15 cellular contexts compared by ENCODE assay signal in genomic region chr12:30719060-30719459, GRCh38. TPM values are rescaled to one million over a fixed set of nuclear protein-coding genes. Genes with fewer than 3 reads are reported as not detected.
DNase-seq lines count a peak whose midpoint lies in the region; ATAC-seq, FAIRE-seq and TF ChIP-seq lines count a peak whose summit lies in the region.
"Had no signal": no experiment of that assay in that cellular context is flagged by ENCODE, and none has a peak within 500 bp of the region (broad histone marks: within the 10 kb centered on the region; RNA-seq: fewer than 3 reads in every experiment).

No MANE protein-coding gene starts in this region.

- H3K27ac ChIP-seq in K562 (ENCODE audit: extremely low read depth, low read depth, low read length), result no peak overlapping the region
- no peak overlapping the region for H3K27ac ChIP-seq in keratinocyte (ENCODE audit: control insufficient read depth, insufficient read depth, low read length)
- H3K27ac ChIP-seq in left ventricle myocardium inferior (replicated peaks), result no peak overlapping the region
- H3K27ac ChIP-seq: BLaER1 treated with 17β-estradiol and CSF1 and Interleukin-3, amounts not matched to agents 10 nM and 100 nM had no signal

- no peak overlapping the region for H3K4me2 ChIP-seq in K562 (ENCODE audit: insufficient read depth, low read length)
- no peak overlapping the region for H3K4me2 ChIP-seq in keratinocyte (ENCODE audit: control insufficient read depth, extremely low read depth, insufficient read depth, low read depth, low read length)
- H3K4me2 ChIP-seq: BLaER1 treated with 17β-estradiol and CSF1 and Interleukin-3, amounts not matched to agents 10 nM and 100 nM had no signal

- intact Hi-C loops in K562 (cut with micrococcal nuclease) (no loop called here), left ventricle myocardium inferior (cut with micrococcal nuclease) (no loop called here)

- H3K27me3 ChIP-seq in K562 (ENCODE audit: control insufficient read depth in 2 of 2, insufficient read depth in 2 of 2, low read length in 2 of 2), result no peaks in the 10 kb centered on the region
- H3K27me3 ChIP-seq in keratinocyte (ENCODE audit: control insufficient read depth, extremely low read depth, insufficient read depth, low read length), result no peaks in the 10 kb centered on the region
- no peaks in the 10 kb centered on the region for H3K27me3 ChIP-seq in left ventricle myocardium inferior (ENCODE audit: low read depth)
- H3K27me3 ChIP-seq: BLaER1 treated with 17β-estradiol and CSF1 and Interleukin-3, amounts not matched to agents 10 nM and 100 nM had no signal

- H3K4me3 ChIP-seq in K562 (no peak overlapping the region), keratinocyte (ENCODE audit: control insufficient read depth in 2 of 3, extremely low read depth in 1 of 3, insufficient read depth in 2 of 3, low read depth in 1 of 3, low read length in 3 of 3) (no peak overlapping the region), left ventricle myocardium inferior (no peak overlapping the region)
- H3K4me3 ChIP-seq: BLaER1 treated with 17β-estradiol and CSF1 and Interleukin-3, amounts not matched to agents 10 nM and 100 nM had no signal

- H3K9ac ChIP-seq in K562 (ENCODE audit: insufficient read depth in 1 of 2, low read depth in 2 of 2, low read length in 2 of 2) (no peak overlapping the region), keratinocyte (ENCODE audit: control insufficient read depth, extremely low read depth, insufficient read depth, low read length) (no peak overlapping the region)
- H3K9ac ChIP-seq: BLaER1 treated with 17β-estradiol and CSF1 and Interleukin-3, amounts not matched to agents 10 nM and 100 nM had no signal

- TF ChIP-seq EP300 in K562 (IDR thresholded peaks at IDR 0.05; ENCODE audit: low read length), result no peak

- no peaks in the 10 kb centered on the region for H3K79me2 ChIP-seq in K562 (ENCODE audit: control insufficient read depth, insufficient read depth, low read length)
- H3K79me2 ChIP-seq in keratinocyte (ENCODE audit: control insufficient read depth, insufficient read depth, low read length), result no peaks in the 10 kb centered on the region

- BruUV-seq in K562 (replicated peaks; lab: Mats Ljungman, UMichigan), result no TSS peak

- H2AFZ ChIP-seq in K562 (ENCODE audit: low read depth, low read length), result no peak overlapping the region
- no peak overlapping the region for H2AFZ ChIP-seq in keratinocyte (ENCODE audit: control insufficient read depth, low read length)

- TF ChIP-seq POLR2A in K562 (conservative IDR thresholded peaks at IDR 0.05), result no peak

- 31% methylated on average over 1 of the region's 1 CpG for WGBS in K562 (ENCODE audit: insufficient coverage, low coverage, missing lambda C conversion rate)

- POLR2A ChIA-PET in K562 (lab: Yijun Ruan, JAX), result no interaction called here

- no peaks in the 10 kb centered on the region for H3K9me3 ChIP-seq in K562 (replicated peaks; ENCODE audit: control insufficient read depth, insufficient read depth, low read depth, low read length)
- no peaks in the 10 kb centered on the region for H3K9me3 ChIP-seq in keratinocyte (ENCODE audit: control insufficient read depth, low read depth, low read length)
- no peaks in the 10 kb centered on the region for H3K9me3 ChIP-seq in left ventricle myocardium inferior (replicated peaks)
- H3K9me3 ChIP-seq: BLaER1 treated with 17β-estradiol and CSF1 and Interleukin-3, amounts not matched to agents 10 nM and 100 nM had no signal

- ATAC-seq in K562 (no peak), HG03095 (IDR thresholded peaks at IDR 0.05; ENCODE audit: unreplicated experiment) (no peak)
- ATAC-seq: activated T-cell treated with anti-CD3 and anti-CD28 coated beads, Interleukin-2, amount 50 U/mL, for 4 hours had no signal

- dilution Hi-C loops in keratinocyte (cut with MboI; ENCODE audit: extremely low pct_ligation_motif_present, low sequenced_read_pairs), result no loop called here

- in situ Hi-C loops in K562 (cut with MboI), result no loop called here

- FAIRE-seq in K562 (lab: Jason Lieb, UNC), result no peak
- FAIRE-seq in keratinocyte (lab: Jason Lieb, UNC), result peak; percentile 48
- FAIRE-seq: G401.6 had no signal

- H4K20me1 ChIP-seq in K562 (replicated peaks; ENCODE audit: control insufficient read depth, insufficient read depth, low read length) (no peaks in the 10 kb centered on the region), keratinocyte (ENCODE audit: control insufficient read depth, extremely low read depth, insufficient read depth, low read length) (no peaks in the 10 kb centered on the region)
- H4K20me1 ChIP-seq: BLaER1 treated with 17β-estradiol and CSF1 and Interleukin-3, amounts not matched to agents 10 nM and 100 nM had no signal

- CTCF ChIA-PET in K562 (lab: Yijun Ruan, JAX; ENCODE audit: low intra/inter-chr PET ratio), result no interaction called here

- H3K9me1 ChIP-seq in K562 (ENCODE audit: control insufficient read depth, insufficient read depth, low read length) (no peaks in the 10 kb centered on the region), keratinocyte (ENCODE audit: control insufficient read depth, extremely low read depth, insufficient read depth, low read length) (no peaks in the 10 kb centered on the region)

- TF ChIP-seq CTCF in K562 (IDR thresholded peaks at IDR 0.05 in 2 of 3, conservative IDR thresholded peaks at IDR 0.05 in 1 of 3; ENCODE audit: insufficient read depth in 2 of 3, low read depth in 1 of 3, low read length in 3 of 3), result no peak
- TF ChIP-seq CTCF in keratinocyte (optimal IDR thresholded peaks at IDR 0.05 in 1 of 3, IDR thresholded peaks at IDR 0.05 in 1 of 3, conservative IDR thresholded peaks at IDR 0.05 in 1 of 3; ENCODE audit: extremely low read depth in 1 of 3, insufficient read depth in 2 of 3, low read length in 3 of 3), result no peak
- TF ChIP-seq CTCF in left ventricle myocardium inferior (IDR thresholded peaks at IDR 0.05; ENCODE audit: borderline replicate concordance), result no peak

- no peak for TF ChIP-seq RAD21 in K562 (CRISPR knock-in tag; conservative IDR thresholded peaks at IDR 0.05 in 1 of 2, IDR thresholded peaks at IDR 0.05 in 1 of 2)

- no peaks in the 10 kb centered on the region for H3K4me1 ChIP-seq in K562 (replicated peaks in 1 of 2; ENCODE audit: control insufficient read depth in 2 of 2, insufficient read depth in 2 of 2, low read length in 2 of 2)
- H3K4me1 ChIP-seq in keratinocyte (ENCODE audit: control insufficient read depth, extremely low read depth, insufficient read depth, low read length), result peaks cover 3% of the 10 kb centered on the region
- no peaks in the 10 kb centered on the region for H3K4me1 ChIP-seq in left ventricle myocardium inferior
- H3K4me1 ChIP-seq: BLaER1 treated with 17β-estradiol and CSF1 and Interleukin-3, amounts not matched to agents 10 nM and 100 nM had no signal

- peaks cover 9% of the 10 kb centered on the region; the same call in 2 of the 3 replicates for H3K36me3 ChIP-seq in K562 (ENCODE audit: control insufficient read depth, insufficient read depth, low read length)
- peaks cover 5 to 23% of the 10 kb centered on the region in 2 experiments for H3K36me3 ChIP-seq in keratinocyte (ENCODE audit: control insufficient read depth in 2 of 2, extremely low read depth in 1 of 2, insufficient read depth in 2 of 2, low read length in 2 of 2)
- peaks cover 86% of the 10 kb centered on the region for H3K36me3 ChIP-seq in left ventricle myocardium inferior

- DNase-seq in AG08395 (ENCODE audit: low spot score) (peak; percentile 84), HT1080 (ENCODE audit: low read depth) (peak; percentile 7), K562 (ENCODE audit: extremely low read depth in 1 of 4, low spot score in 3 of 4) (no peak), keratinocyte (ENCODE audit: low read depth, low spot score) (no peak), left ventricle myocardium inferior (no peak), HPDE6-E6E7 (ENCODE audit: extremely low spot score) (no peak), NCI-H146 (lab: John Stamatoyannopoulos, UW) (no peak)
- DNase-seq: activated T-cell treated with anti-CD3 and anti-CD28 coated beads, Interleukin-2, amount 50 U/mL, for 4 hours; naive B cell; NCI-H1048; NCI-H526; Right ventricle myocardium superior had no signal

RNA-seq across cellular contexts. Expression of gene IPO8, which starts 23.4 kb away (rescaled TPM):
- total RNA-seq in HT1080 (2014; rRNA removed; shearing (Covaris generic)), result 15.1 and 29.4 TPM in 2 replicates
- polyA plus RNA-seq in HT1080 (2015; cell fraction: cytosol; rRNA removed), result 24.1 and 29.1 TPM in 2 replicates
- 46.6 and 47.4 TPM in 2 replicates for polyA plus RNA-seq in HT1080 (2015; cell fraction: nucleus; rRNA removed)
- 26.7 and 70.1 TPM in 2 replicates for total RNA-seq in K562 (2011; cell fraction: chromatin; rRNA removed; ENCODE audit: low replicate concordance)
- total RNA-seq in K562 (2011; cell fraction: nucleolus; rRNA removed), result 13.5 and 17.1 TPM in 2 replicates
- 21.3 and 37.5 TPM in 2 replicates for total RNA-seq in K562 (2011; cell fraction: nucleoplasm; rRNA removed)
- total RNA-seq in K562 (2014; rRNA removed), result 14.9 and 16.5 TPM in 2 replicates
- 27.7 and 29.9 TPM in 2 replicates for total RNA-seq in K562 (2014; rRNA removed; fragmentation: Illumina TruSeq; extraction: Trizol)
- total RNA-seq in K562 (2015; rRNA removed; fragmentation: Illumina TruSeq; extraction: Trizol), result 24.1 and 24.7 TPM in 2 replicates
- 37.4 and 39.6 TPM in 2 replicates for total RNA-seq in K562 (2021)
- polyA plus RNA-seq in K562 (2011; rRNA removed), result 15.5 and 22.9 TPM in 2 replicates
- 6.8 and 9.9 TPM in 2 replicates for polyA plus RNA-seq in K562 (2011; cell fraction: cytosol; rRNA removed)
- 13.9 and 14.7 TPM in 2 replicates for polyA plus RNA-seq in K562 (2011; cell fraction: nucleus; rRNA removed)
- polyA plus RNA-seq in K562 (2012), result 19.1 and 23.0 TPM in 2 replicates
- polyA plus RNA-seq in K562 (2014; fragmentation: Illumina TruSeq; extraction: Trizol), result 26.4 and 29.1 TPM in 2 replicates
- polyA plus RNA-seq in K562 (2014; fragmentation: Nextera tagmentation; extraction: Ambion mirVana), result 10 to 100 TPM in 1 of 2 experiments, 1 to 10 TPM in 1; 6.5 to 10.9 TPM
- 16.2 and 26.9 TPM in 2 replicates for polyA plus RNA-seq in K562 (2014; rRNA removed)
- 48.5 and 55.2 TPM in 2 replicates for polyA minus RNA-seq in K562 (2011; rRNA and poly(A)+ RNA removed)
- polyA minus RNA-seq in K562 (2011; cell fraction: cytosol; rRNA and poly(A)+ RNA removed), result 19.3 and 27.5 TPM in 2 replicates
- 20.3 and 29.1 TPM in 2 replicates for polyA minus RNA-seq in K562 (2011; cell fraction: nucleus; rRNA and poly(A)+ RNA removed)
- 9.9 to 18.8 TPM (median 12.7 TPM) in 3 replicates for polyA plus RNA-seq in keratinocyte
- polyA plus RNA-seq in keratinocyte (2011; ENCODE audit: low read depth), result 26.2 TPM
- polyA plus RNA-seq in keratinocyte (2011; cell fraction: cytosol; rRNA removed), result 10.3 and 17.0 TPM in 2 replicates
- polyA plus RNA-seq in keratinocyte (2011; cell fraction: nucleus; rRNA removed), result 18.3 and 22.2 TPM in 2 replicates
- polyA plus RNA-seq in keratinocyte (2012; ENCODE audit: low replicate concordance), result 11.5 and 26.4 TPM in 2 replicates
- polyA minus RNA-seq in keratinocyte, result 21.6 to 50.5 TPM (median 24.4 TPM) in 3 replicates
- 18.8 TPM for polyA minus RNA-seq in keratinocyte (2011; cell fraction: cytosol; rRNA and poly(A)+ RNA removed)
- polyA minus RNA-seq in keratinocyte (2011; cell fraction: nucleus; rRNA and poly(A)+ RNA removed), result 22.4 and 40.6 TPM in 2 replicates
- 25.2 TPM for total RNA-seq in left ventricle myocardium inferior

RNA-seq across cellular contexts. Expression of gene CAPRIN2, which starts 35.7 kb away (rescaled TPM):
- total RNA-seq in HT1080 (2014; rRNA removed; shearing (Covaris generic)), result 20.8 and 26.7 TPM in 2 replicates
- 27.0 and 31.3 TPM in 2 replicates for polyA plus RNA-seq in HT1080 (2015; cell fraction: cytosol; rRNA removed)
- polyA plus RNA-seq in HT1080 (2015; cell fraction: nucleus; rRNA removed), result 324 and 354 TPM in 2 replicates
- 22.1 and 98.5 TPM in 2 replicates for total RNA-seq in K562 (2011; cell fraction: chromatin; rRNA removed; ENCODE audit: low replicate concordance)
- 8.2 and 17.9 TPM in 2 replicates for total RNA-seq in K562 (2011; cell fraction: nucleolus; rRNA removed)
- 28.2 and 33.9 TPM in 2 replicates for total RNA-seq in K562 (2011; cell fraction: nucleoplasm; rRNA removed)
- total RNA-seq in K562 (2014; rRNA removed) (5.3 and 6.7 TPM in 2 replicates), K562 (2014; rRNA removed; fragmentation: Illumina TruSeq; extraction: Trizol) (8.9 and 10.0 TPM in 2 replicates), K562 (2015; rRNA removed; fragmentation: Illumina TruSeq; extraction: Trizol) (8.2 and 9.4 TPM in 2 replicates), K562 (2021) (7.4 and 8.3 TPM in 2 replicates), left ventricle myocardium inferior (27.5 TPM)
- polyA plus RNA-seq in K562 (2011; rRNA removed) (12.3 and 14.5 TPM in 2 replicates), K562 (2014; fragmentation: Illumina TruSeq; extraction: Trizol) (11.1 and 12.3 TPM in 2 replicates), K562 (2014; fragmentation: Nextera tagmentation; extraction: Ambion mirVana) (1 to 10 TPM; 2.3 to 3.4 TPM), K562 (2014; rRNA removed) (8.8 and 9.4 TPM in 2 replicates), keratinocyte (15.2 to 32.4 TPM (median 24.5 TPM) in 3 replicates)
- 3.6 and 6.2 TPM in 2 replicates for polyA plus RNA-seq in K562 (2011; cell fraction: cytosol; rRNA removed)
- 38.3 and 43.2 TPM in 2 replicates for polyA plus RNA-seq in K562 (2011; cell fraction: nucleus; rRNA removed)
- polyA plus RNA-seq in K562 (2012), result 5.6 and 10.0 TPM in 2 replicates
- polyA minus RNA-seq in K562 (2011; rRNA and poly(A)+ RNA removed), result 10.8 and 12.1 TPM in 2 replicates
- polyA minus RNA-seq in K562 (2011; cell fraction: cytosol; rRNA and poly(A)+ RNA removed), result 2.9 and 6.1 TPM in 2 replicates
- 8.9 and 16.7 TPM in 2 replicates for polyA minus RNA-seq in K562 (2011; cell fraction: nucleus; rRNA and poly(A)+ RNA removed)
- polyA plus RNA-seq in keratinocyte (2011; ENCODE audit: low read depth), result 8.1 TPM
- polyA plus RNA-seq in keratinocyte (2011; cell fraction: cytosol; rRNA removed), result 4.6 and 8.1 TPM in 2 replicates
- polyA plus RNA-seq in keratinocyte (2011; cell fraction: nucleus; rRNA removed), result 106 and 121 TPM in 2 replicates
- 10.4 and 13.9 TPM in 2 replicates for polyA plus RNA-seq in keratinocyte (2012; ENCODE audit: low replicate concordance)
- polyA minus RNA-seq in keratinocyte, result 6.0 to 34.7 TPM (median 14.2 TPM) in 3 replicates
- polyA minus RNA-seq in keratinocyte (2011; cell fraction: cytosol; rRNA and poly(A)+ RNA removed), result 10.2 TPM
- 15.1 and 30.6 TPM in 2 replicates for polyA minus RNA-seq in keratinocyte (2011; cell fraction: nucleus; rRNA and poly(A)+ RNA removed)

Comparison
In these comparisons a context has a peak if more than half of its experiments do, and no peak if none do; other contexts are left out.
1. DNase-seq: peak in AG08395 (single experiment) and HT1080 (single experiment); none in K562 (0 of 4), keratinocyte (single experiment), left ventricle myocardium inferior (single experiment), HPDE6-E6E7 (single experiment) and NCI-H146 (single experiment).